19 cellular contexts compared by ENCODE assay signal in genomic region chr9:79154806-79155205, GRCh38.
DNase-seq lines count a peak whose midpoint lies in the region; ATAC-seq, FAIRE-seq and TF ChIP-seq lines count a peak whose summit lies in the region.
"Had no signal": no experiment of that assay in that cellular context is flagged by ENCODE, and none has a peak within 500 bp of the region (broad histone marks: within the 10 kb centered on the region; RNA-seq: fewer than 3 reads in every experiment).

No MANE protein-coding gene starts in this region.

- no peaks in the 10 kb centered on the region for H4K20me1 ChIP-seq in smooth muscle cell (ENCODE audit: low read depth)

- DNase-seq in H54 (ENCODE audit: insufficient read length, low spot score) (no peak), choroid plexus epithelial cell (ENCODE audit: low read depth) (peak; percentile 59), fibroblast of pulmonary artery (ENCODE audit: low read depth) (peak; percentile 56), smooth muscle cell (lab: John Stamatoyannopoulos, UW; ENCODE audit: unreplicated experiment) (no peak), cerebellum (ENCODE audit: low spot score) (no peak), psoas muscle (no peak)
- DNase-seq: DMS79 treated with DMSO at 0.1 percent for 48 hours, KG1, NCI-H1694 treated with DMSO at 0.1 percent for 48 hours, NCI-H2227 treated with DMSO at 0.1 percent for 48 hours, NCI-H524, PC-3, SIG-M5 had no signal

- FAIRE-seq in H54 (lab: Jason Lieb, UNC): peak; percentile 43
- FAIRE-seq: GM19239, H1, HepG2 had no signal

- no peak overlapping the region for H3K9ac ChIP-seq in smooth muscle cell (ENCODE audit: low read depth)

- 33% methylated on average over 2 of the region's 2 CpGs for WGBS in smooth muscle cell (ENCODE audit: low lambda C conversion rate)
- 6 to 8% (median 8%) methylated on average over 2 of the region's 2 CpGs for WGBS in psoas muscle, 3 donors

- H3K27me3 ChIP-seq in smooth muscle cell (ENCODE audit: low read depth) (no peaks in the 10 kb centered on the region), psoas muscle (ENCODE audit: insufficient read depth in 3 of 3, low read length in 2 of 3) (no peaks in the 10 kb centered on the region)

- TF ChIP-seq POLR2A in H54 (IDR thresholded peaks at IDR 0.05; ENCODE audit: low read depth, low read length): no peak

- no peaks in the 10 kb centered on the region for H3K36me3 ChIP-seq in smooth muscle cell (ENCODE audit: low read depth)
- no peaks in the 10 kb centered on the region for H3K36me3 ChIP-seq in psoas muscle (ENCODE audit: insufficient read depth in 1 of 2, low read depth in 1 of 2)

- no peaks in the 10 kb centered on the region for H3F3A ChIP-seq in smooth muscle cell (ENCODE audit: low read depth)

- TF ChIP-seq CTCF in choroid plexus epithelial cell (conservative IDR thresholded peaks at IDR 0.05; ENCODE audit: low read depth, low read length): no peak
- no peak for TF ChIP-seq CTCF in fibroblast of pulmonary artery (IDR thresholded peaks at IDR 0.05; ENCODE audit: low read length, missing control alignments)
- no peak for TF ChIP-seq CTCF in smooth muscle cell (IDR thresholded peaks at IDR 0.05; ENCODE audit: borderline replicate concordance, insufficient read depth, poor library complexity, severe bottlenecking)
- no peak for TF ChIP-seq CTCF in psoas muscle (IDR thresholded peaks at IDR 0.05)

- H3K9me3 ChIP-seq in smooth muscle cell (replicated peaks; ENCODE audit: low read depth) (no peaks in the 10 kb centered on the region), psoas muscle (no peaks in the 10 kb centered on the region)

- intact Hi-C loops in psoas muscle (cut with DNase I): no loop called here

- no peaks in the 10 kb centered on the region for H3K79me2 ChIP-seq in smooth muscle cell (ENCODE audit: low read depth)

- H2AFZ ChIP-seq in smooth muscle cell (ENCODE audit: low read depth): peak overlapping the region; percentile 2

- ATAC-seq in GM18868 (IDR thresholded peaks at IDR 0.05; ENCODE audit: unreplicated experiment): no peak
- no peak for ATAC-seq in psoas muscle
- no peak for ATAC-seq in GM18873 (IDR thresholded peaks at IDR 0.05; ENCODE audit: low FRiP score, unreplicated experiment)
- ATAC-seq: HepG2, PC-3 had no signal

- no peak overlapping the region for H3K4me2 ChIP-seq in smooth muscle cell

- H3K4me3 ChIP-seq in choroid plexus epithelial cell (ENCODE audit: low read depth, low read length) (no peak overlapping the region), fibroblast of pulmonary artery (replicated peaks; ENCODE audit: low read depth, low read length) (no peak overlapping the region), smooth muscle cell (no peak overlapping the region), psoas muscle (no peak overlapping the region)

- H3K27ac ChIP-seq in smooth muscle cell (ENCODE audit: low read depth) (no peak overlapping the region), psoas muscle (no peak overlapping the region)
- H3K27ac ChIP-seq: RWPE1 had no signal

- H3K4me1 ChIP-seq in smooth muscle cell (ENCODE audit: low read depth) (no peaks in the 10 kb centered on the region), psoas muscle (peaks cover 3% of the 10 kb centered on the region)

Comparison
In these comparisons a context has a peak if more than half of its experiments do, and no peak if none do; other contexts are left out.
1. DNase-seq: peak in choroid plexus epithelial cell (single experiment) and fibroblast of pulmonary artery (single experiment); none in H54 (single experiment), smooth muscle cell (single experiment), cerebellum (single experiment) and psoas muscle (0 of 2).